Comparison of ENCODE assay signal across 18 cellular contexts in the genomic region with DNA sequence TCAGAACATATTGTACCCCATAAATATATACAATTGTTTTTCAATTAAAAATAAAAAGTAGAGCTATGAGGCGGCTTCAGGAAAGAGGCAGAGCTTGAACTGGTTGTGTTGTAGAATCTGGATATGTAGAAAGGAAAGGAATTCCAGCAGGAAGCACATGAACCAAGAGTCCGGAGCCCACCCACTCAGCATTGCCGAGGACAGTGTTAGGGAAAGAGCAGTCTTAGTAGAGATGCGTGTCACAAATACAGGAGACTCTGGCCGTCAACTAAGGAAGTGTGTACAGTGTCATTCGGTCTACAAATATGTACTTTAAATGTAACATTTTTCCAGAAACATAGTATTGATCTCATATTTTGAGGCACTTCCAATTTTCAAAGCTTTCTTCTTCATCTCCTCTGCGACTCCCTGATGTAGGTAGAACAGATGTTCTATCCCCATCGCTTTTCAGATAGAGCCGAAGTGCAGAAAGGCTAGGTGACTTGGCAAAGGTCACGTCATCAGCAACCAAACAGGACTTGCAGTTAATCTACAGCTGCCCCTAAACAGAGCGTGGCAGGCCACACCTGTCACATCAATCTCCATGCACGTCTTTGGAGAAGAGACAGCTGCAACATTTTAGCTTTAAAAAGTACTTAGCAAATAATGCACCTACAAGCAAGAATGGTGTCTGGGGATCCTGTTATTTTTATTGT. TPM values are rescaled to one million over a fixed set of nuclear protein-coding genes. Genes with fewer than 3 reads are reported as not detected.
"Had no signal": no experiment of that assay in that cellular context is flagged by ENCODE, and none has a peak within 500 bp of the region (broad histone marks: within the 10 kb centered on the region; RNA-seq: fewer than 3 reads in every experiment).

No MANE protein-coding gene starts in this region.

- H3K4me3 ChIP-seq: gastrocnemius medialis, left lung, tibial artery had no signal

- H3K27ac ChIP-seq: gastrocnemius medialis, left lung, tibial artery had no signal

- H3K4me1 ChIP-seq: left lung, tibial artery had no signal

- H3K27ac Mint-ChIP-seq: activated naive CD8-positive, alpha-beta T cell; mesothelial cell of epicardium had no signal

- H3K27me3 ChIP-seq: left lung, tibial artery had no signal

- H3K4me3 Mint-ChIP-seq: activated naive CD8-positive, alpha-beta T cell; mesothelial cell of epicardium had no signal

- H3K36me3 ChIP-seq: gastrocnemius medialis had no signal

- H3K4me1 Mint-ChIP-seq: mesothelial cell of epicardium had no signal

- H3K9me3 ChIP-seq: gastrocnemius medialis, left lung, tibial artery had no signal

- DNase-seq: activated CD4-positive, alpha-beta T cell treated with anti-CD3 and anti-CD28 coated beads, Interleukin-2, amount 50 U/mL, for 4 hours; effector CD8-positive, alpha-beta T cell; gastrocnemius medialis; left lung; occipital lobe; posterior cingulate gyrus; stimulated activated naive CD4-positive, alpha-beta T cell treated with Interleukin-2 at 50 U/mL for 16 hours; tibial artery had no signal

RNA-seq across cellular contexts. Expression of a gene that starts 25.3 kb away (rescaled TPM):
- total RNA-seq: bronchial epithelial cell, cerebellum, esophagus mucosa, gastrocnemius medialis, left lung, lung microvascular endothelial cell, mesothelial cell of epicardium, occipital lobe, renal cortical epithelial cell, subcutaneous adipose tissue had no signal
- polyA plus RNA-seq: keratinocyte, neural cell had no signal
